Comparison of ENCODE assay signal across 7 cellular contexts in the genomic region with DNA sequence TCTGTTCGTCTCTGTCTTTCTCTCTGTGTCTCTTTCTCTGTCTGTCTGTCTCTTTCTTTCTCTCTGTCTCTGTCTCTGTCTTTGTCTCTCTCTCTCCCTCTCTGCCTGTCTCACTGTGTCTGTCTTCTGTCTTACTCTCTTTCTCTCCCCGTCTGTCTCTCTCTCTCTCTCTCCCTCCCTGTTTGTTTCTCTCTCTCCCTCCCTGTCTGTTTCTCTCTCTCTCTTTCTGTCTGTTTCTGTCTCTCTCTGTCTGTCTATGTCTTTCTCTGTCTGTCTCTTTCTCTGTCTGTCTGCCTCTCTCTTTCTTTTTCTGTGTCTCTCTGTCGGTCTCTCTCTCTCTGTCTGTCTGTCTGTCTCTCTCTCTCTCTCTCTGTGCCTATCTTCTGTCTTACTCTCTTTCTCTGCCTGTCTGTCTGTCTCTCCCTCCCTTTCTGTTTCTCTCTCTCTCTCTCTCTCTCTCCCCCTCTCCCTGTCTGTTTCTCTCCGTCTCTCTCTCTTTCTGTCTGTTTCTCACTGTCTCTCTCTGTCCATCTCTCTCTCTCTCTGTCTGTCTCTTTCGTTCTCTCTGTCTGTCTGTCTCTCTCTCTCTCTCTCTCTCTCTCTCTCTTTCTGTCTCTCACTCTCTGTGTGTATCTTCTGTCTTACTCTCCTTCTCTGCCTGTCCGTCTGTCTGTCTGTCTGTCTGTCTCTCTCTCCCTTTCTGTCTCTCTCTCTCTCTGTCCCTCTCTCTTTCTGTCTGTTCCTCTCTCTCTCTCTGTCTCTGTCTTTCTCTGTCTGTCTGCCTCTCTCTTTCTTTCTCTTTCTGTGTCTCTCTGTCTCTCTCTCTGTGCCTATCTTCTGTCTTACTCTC.
DNase-seq lines count a peak whose midpoint lies in the region; ATAC-seq and TF ChIP-seq lines count a peak whose summit lies in the region.
"Not testable (repeated sequence)": the region's sequence is repeated elsewhere in the genome, so short reads cannot be mapped to it uniquely, and the experiment has no call there.

No MANE protein-coding gene starts in this region.

- H3K9me3 Mint-ChIP-seq in activated T-cell treated with anti-CD3 and anti-CD28 coated beads, Interleukin-2, amount 50 U/mL, for 4 hours: not testable (repeated sequence)

- H3K9me3 ChIP-seq in heart right ventricle: not testable (repeated sequence)

- intact Hi-C loops in heart right ventricle (cut with DNase I): not testable (repeated sequence)

- DNase-seq in activated T-cell treated with anti-CD3 and anti-CD28 coated beads, Interleukin-2, amount 50 U/mL, for 4 hours; heart right ventricle; omental fat pad (ENCODE audit: low spot score): not testable (repeated sequence)

- not testable (repeated sequence) for H3K4me1 Mint-ChIP-seq in activated T-cell treated with anti-CD3 and anti-CD28 coated beads, Interleukin-2, amount 50 U/mL, for 4 hours (ENCODE audit: low read depth)

- H3K4me1 ChIP-seq in heart right ventricle: not testable (repeated sequence)

- TF ChIP-seq CTCF in heart right ventricle (IDR thresholded peaks at IDR 0.05); omental fat pad (IDR thresholded peaks at IDR 0.05): not testable (repeated sequence)

- H3K27me3 ChIP-seq in heart right ventricle: not testable (repeated sequence)

- H3K4me3 ChIP-seq in heart right ventricle: not testable (repeated sequence)

- H3K27ac ChIP-seq in heart right ventricle: not testable (repeated sequence)

- not testable (repeated sequence) for H3K36me3 ChIP-seq in heart right ventricle

- peak; percentile 53 for ATAC-seq in GM18870 (IDR thresholded peaks at IDR 0.05; ENCODE audit: unreplicated experiment)
- peak; percentile 62 for ATAC-seq in GM21825 (IDR thresholded peaks at IDR 0.05; ENCODE audit: unreplicated experiment)
- peak; percentile 56 for ATAC-seq in HG03025 (IDR thresholded peaks at IDR 0.05; ENCODE audit: low FRiP score, unreplicated experiment)
- ATAC-seq in HG03565 (IDR thresholded peaks at IDR 0.05; ENCODE audit: unreplicated experiment): peak; percentile 38
- ATAC-seq in activated T-cell treated with anti-CD3 and anti-CD28 coated beads, Interleukin-2, amount 50 U/mL, for 4 hours: peak; percentile 73
- peak; percentile 38 to 91 (median 83) for ATAC-seq in heart right ventricle
- peak; percentile 95 for ATAC-seq in omental fat pad (ENCODE audit: low FRiP score)

- H3K4me3 Mint-ChIP-seq in activated T-cell treated with anti-CD3 and anti-CD28 coated beads, Interleukin-2, amount 50 U/mL, for 4 hours: not testable (repeated sequence)

- not testable (repeated sequence) for H3K36me3 Mint-ChIP-seq in activated T-cell treated with anti-CD3 and anti-CD28 coated beads, Interleukin-2, amount 50 U/mL, for 4 hours (ENCODE audit: insufficient read depth)

- not testable (repeated sequence) for H3K27me3 Mint-ChIP-seq in activated T-cell treated with anti-CD3 and anti-CD28 coated beads, Interleukin-2, amount 50 U/mL, for 4 hours (ENCODE audit: low read depth)

- WGBS in heart right ventricle, 2 donors: no CpG with 5 or more reads among the region's 6 CpGs

Comparison
In these comparisons a context has a peak if more than half of its experiments do, and no peak if none do; other contexts are left out.
1. ATAC-seq: peak in every context shown above with its lines; median percentile 95 in omental fat pad; 83 in heart right ventricle; 73 in activated T-cell treated with anti-CD3 and anti-CD28 coated beads, Interleukin-2, amount 50 U/mL, for 4 hours; 62 in GM21825; 56 in HG03025; 53 in GM18870; 38 in HG03565.